In the genomic region with DNA sequence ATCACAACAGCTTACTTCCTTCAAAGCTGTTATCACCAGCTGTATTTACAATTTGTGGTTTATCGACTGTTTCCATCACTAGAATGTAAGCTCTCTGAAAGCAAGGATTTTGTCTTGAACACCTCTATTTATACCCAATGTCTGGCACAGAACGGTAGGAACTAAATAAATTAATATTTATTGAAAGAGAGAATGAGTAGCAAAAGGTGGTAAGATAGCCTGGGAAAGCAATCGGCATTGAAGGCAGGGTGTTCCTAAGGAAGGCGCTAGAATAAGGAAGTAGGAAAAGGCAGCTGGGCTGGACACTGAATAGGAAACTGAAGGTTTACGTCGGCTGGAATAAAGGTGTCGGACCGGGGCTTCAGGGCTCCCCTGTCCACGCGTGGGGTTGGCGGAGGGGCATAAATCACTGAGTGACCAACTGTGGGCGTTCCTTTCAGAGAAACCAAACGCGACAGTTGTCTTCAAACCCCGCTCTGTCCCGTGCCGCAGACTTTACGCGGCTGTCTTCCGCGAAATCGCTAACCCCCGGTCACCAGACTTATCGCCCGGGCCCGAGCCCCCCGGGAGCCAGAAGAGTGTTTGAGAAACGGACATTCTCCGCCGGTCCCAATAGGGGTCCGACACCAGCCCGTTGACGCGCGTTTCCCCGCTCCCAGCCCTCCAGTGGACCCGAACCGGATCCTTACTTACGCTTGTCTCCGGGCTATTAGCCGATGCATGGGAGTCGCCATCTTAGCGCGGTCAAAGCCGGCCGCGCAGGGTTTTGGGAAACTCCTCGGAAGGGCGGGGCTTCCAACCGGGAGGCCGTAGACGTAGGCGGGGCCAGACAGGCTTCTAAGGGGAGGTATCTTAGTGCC, we compare ENCODE assay signal across 1 cellular context.
A peak's percentile ranks its signal among the peaks of the same experiment; 100 is the strongest.
TF ChIP-seq lines count a peak whose summit lies in the region.

A gene (minus strand): TSS at position 746 of the 860 bp plus-strand sequence. CDS start 12 bp downstream, at position 734.

TF ChIP-seq in HEK293, 187 proteins besides CTCF, POLR2A, EP300 and RAD21 (continued from another document):
- TF ChIP-seq, protein P1, sequence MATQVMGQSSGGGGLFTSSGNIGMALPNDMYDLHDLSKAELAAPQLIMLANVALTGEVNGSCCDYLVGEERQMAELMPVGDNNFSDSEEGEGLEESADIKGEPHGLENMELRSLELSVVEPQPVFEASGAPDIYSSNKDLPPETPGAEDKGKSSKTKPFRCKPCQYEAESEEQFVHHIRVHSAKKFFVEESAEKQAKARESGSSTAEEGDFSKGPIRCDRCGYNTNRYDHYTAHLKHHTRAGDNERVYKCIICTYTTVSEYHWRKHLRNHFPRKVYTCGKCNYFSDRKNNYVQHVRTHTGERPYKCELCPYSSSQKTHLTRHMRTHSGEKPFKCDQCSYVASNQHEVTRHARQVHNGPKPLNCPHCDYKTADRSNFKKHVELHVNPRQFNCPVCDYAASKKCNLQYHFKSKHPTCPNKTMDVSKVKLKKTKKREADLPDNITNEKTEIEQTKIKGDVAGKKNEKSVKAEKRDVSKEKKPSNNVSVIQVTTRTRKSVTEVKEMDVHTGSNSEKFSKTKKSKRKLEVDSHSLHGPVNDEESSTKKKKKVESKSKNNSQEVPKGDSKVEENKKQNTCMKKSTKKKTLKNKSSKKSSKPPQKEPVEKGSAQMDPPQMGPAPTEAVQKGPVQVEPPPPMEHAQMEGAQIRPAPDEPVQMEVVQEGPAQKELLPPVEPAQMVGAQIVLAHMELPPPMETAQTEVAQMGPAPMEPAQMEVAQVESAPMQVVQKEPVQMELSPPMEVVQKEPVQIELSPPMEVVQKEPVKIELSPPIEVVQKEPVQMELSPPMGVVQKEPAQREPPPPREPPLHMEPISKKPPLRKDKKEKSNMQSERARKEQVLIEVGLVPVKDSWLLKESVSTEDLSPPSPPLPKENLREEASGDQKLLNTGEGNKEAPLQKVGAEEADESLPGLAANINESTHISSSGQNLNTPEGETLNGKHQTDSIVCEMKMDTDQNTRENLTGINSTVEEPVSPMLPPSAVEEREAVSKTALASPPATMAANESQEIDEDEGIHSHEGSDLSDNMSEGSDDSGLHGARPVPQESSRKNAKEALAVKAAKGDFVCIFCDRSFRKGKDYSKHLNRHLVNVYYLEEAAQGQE (tag by site-specific recombination; IDR thresholded peaks at IDR 0.05), result peak; percentile 50
- TF ChIP-seq, protein P2, sequence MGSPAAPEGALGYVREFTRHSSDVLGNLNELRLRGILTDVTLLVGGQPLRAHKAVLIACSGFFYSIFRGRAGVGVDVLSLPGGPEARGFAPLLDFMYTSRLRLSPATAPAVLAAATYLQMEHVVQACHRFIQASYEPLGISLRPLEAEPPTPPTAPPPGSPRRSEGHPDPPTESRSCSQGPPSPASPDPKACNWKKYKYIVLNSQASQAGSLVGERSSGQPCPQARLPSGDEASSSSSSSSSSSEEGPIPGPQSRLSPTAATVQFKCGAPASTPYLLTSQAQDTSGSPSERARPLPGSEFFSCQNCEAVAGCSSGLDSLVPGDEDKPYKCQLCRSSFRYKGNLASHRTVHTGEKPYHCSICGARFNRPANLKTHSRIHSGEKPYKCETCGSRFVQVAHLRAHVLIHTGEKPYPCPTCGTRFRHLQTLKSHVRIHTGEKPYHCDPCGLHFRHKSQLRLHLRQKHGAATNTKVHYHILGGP (tag by site-specific recombination; IDR thresholded peaks at IDR 0.05), result no peak
- TF ChIP-seq ZNF10 (tag by site-specific recombination; IDR thresholded peaks at IDR 0.05) (no peak), GLIS2 (tag by site-specific recombination; IDR thresholded peaks at IDR 0.05) (peak; percentile 58), ZNF302 (tag by site-specific recombination; IDR thresholded peaks at IDR 0.05; ENCODE audit: low read depth) (no peak), ZNF292 (tag by site-specific recombination; IDR thresholded peaks at IDR 0.05; ENCODE audit: borderline replicate concordance, low read depth) (no peak), ZFP3 (tag by site-specific recombination; IDR thresholded peaks at IDR 0.05; ENCODE audit: low read depth) (no peak), ZNF785 (tag by site-specific recombination; IDR thresholded peaks at IDR 0.05) (no peak), ZNF830 (tag by site-specific recombination; IDR thresholded peaks at IDR 0.05; ENCODE audit: low read depth) (no peak), KLF10 (tag by site-specific recombination; IDR thresholded peaks at IDR 0.05) (peak; percentile 17; the same call in 1 of the 2 replicates), SP3 (tag by site-specific recombination; IDR thresholded peaks at IDR 0.05) (peak; percentile 75), ZFP37 (tag by site-specific recombination; IDR thresholded peaks at IDR 0.05) (peak; percentile 64), GLI4 (tag by site-specific recombination; IDR thresholded peaks at IDR 0.05) (peak; percentile 25; the same call in 1 of the 2 replicates), ZNF544 (tag by site-specific recombination; IDR thresholded peaks at IDR 0.05) (no peak), ZFP41 (tag by site-specific recombination; IDR thresholded peaks at IDR 0.05; ENCODE audit: borderline replicate concordance) (no peak), ZBTB20 (tag by site-specific recombination; IDR thresholded peaks at IDR 0.05) (peak; percentile 96), ZNF174 (tag by site-specific recombination; IDR thresholded peaks at IDR 0.05) (no peak), OVOL3 (tag by site-specific recombination; IDR thresholded peaks at IDR 0.05) (no peak), ZNF239 (tag by site-specific recombination; IDR thresholded peaks at IDR 0.05) (no peak)
- TF ChIP-seq, protein P3, sequence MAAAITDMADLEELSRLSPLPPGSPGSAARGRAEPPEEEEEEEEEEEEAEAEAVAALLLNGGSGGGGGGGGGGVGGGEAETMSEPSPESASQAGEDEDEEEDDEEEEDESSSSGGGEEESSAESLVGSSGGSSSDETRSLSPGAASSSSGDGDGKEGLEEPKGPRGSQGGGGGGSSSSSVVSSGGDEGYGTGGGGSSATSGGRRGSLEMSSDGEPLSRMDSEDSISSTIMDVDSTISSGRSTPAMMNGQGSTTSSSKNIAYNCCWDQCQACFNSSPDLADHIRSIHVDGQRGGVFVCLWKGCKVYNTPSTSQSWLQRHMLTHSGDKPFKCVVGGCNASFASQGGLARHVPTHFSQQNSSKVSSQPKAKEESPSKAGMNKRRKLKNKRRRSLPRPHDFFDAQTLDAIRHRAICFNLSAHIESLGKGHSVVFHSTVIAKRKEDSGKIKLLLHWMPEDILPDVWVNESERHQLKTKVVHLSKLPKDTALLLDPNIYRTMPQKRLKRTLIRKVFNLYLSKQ (tag by site-specific recombination; IDR thresholded peaks at IDR 0.05; ENCODE audit: borderline replicate concordance), result no peak
- TF ChIP-seq, protein P4, sequence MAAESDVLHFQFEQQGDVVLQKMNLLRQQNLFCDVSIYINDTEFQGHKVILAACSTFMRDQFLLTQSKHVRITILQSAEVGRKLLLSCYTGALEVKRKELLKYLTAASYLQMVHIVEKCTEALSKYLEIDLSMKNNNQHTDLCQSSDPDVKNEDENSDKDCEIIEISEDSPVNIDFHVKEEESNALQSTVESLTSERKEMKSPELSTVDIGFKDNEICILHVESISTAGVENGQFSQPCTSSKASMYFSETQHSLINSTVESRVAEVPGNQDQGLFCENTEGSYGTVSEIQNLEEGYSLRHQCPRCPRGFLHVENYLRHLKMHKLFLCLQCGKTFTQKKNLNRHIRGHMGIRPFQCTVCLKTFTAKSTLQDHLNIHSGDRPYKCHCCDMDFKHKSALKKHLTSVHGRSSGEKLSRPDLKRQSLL (tag by site-specific recombination; IDR thresholded peaks at IDR 0.05), result no peak
- TF ChIP-seq, protein P5, sequence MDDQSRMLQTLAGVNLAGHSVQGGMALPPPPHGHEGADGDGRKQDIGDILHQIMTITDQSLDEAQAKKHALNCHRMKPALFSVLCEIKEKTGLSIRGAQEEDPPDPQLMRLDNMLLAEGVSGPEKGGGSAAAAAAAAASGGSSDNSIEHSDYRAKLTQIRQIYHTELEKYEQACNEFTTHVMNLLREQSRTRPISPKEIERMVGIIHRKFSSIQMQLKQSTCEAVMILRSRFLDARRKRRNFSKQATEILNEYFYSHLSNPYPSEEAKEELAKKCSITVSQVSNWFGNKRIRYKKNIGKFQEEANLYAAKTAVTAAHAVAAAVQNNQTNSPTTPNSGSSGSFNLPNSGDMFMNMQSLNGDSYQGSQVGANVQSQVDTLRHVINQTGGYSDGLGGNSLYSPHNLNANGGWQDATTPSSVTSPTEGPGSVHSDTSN (CRISPR knock-in tag; IDR thresholded peaks at IDR 0.05), result no peak
